In genomic region chr2:75787532-75788132, GRCh38 we compare ENCODE assay signal across 7 cellular contexts.
DNase-seq lines count a peak whose midpoint lies in the region; ATAC-seq and TF ChIP-seq lines count a peak whose summit lies in the region.

No MANE protein-coding gene starts in this region.

- H3K9me3 Mint-ChIP-seq in neural crest cell: no peaks in the 10 kb centered on the region

- peak; percentile 37 for TF ChIP-seq CTCF in GM12873 (IDR thresholded peaks at IDR 0.05; ENCODE audit: insufficient read depth, low read depth, low read length, missing control alignments)
- TF ChIP-seq CTCF in neural crest cell (conservative IDR thresholded peaks at IDR 0.05): peak; percentile 77

- peak; percentile 49 for DNase-seq in NCI-H774 (lab: John Stamatoyannopoulos, UW)
- peak; percentile 3 for DNase-seq in neural crest cell (ENCODE audit: low read depth, low spot score)

- peak; percentile 55 for ATAC-seq in HG02884 (IDR thresholded peaks at IDR 0.05; ENCODE audit: unreplicated experiment)
- ATAC-seq in activated CD4-positive, CD25-positive, alpha-beta regulatory T cell treated with anti-CD3 and anti-CD28 coated beads, Interleukin-2, amount 50 U/mL, for 24 hours: no peak
- no peak for ATAC-seq in HG03439 (IDR thresholded peaks at IDR 0.05; ENCODE audit: unreplicated experiment)

- peaks cover 21% of the 10 kb centered on the region for H3K4me1 Mint-ChIP-seq in neural crest cell

- H3K4me3 Mint-ChIP-seq in neural crest cell: no peak overlapping the region

- H3K27ac ChIP-seq in cingulate gyrus (ENCODE audit: low read depth, low read length): peak overlapping the region; percentile 29

- H3K27me3 Mint-ChIP-seq in neural crest cell (ENCODE audit: low read depth): no peaks in the 10 kb centered on the region

- peak overlapping the region; percentile 66 for H3K27ac Mint-ChIP-seq in neural crest cell (ENCODE audit: unreplicated experiment)

- no peaks in the 10 kb centered on the region for H3K36me3 Mint-ChIP-seq in neural crest cell (ENCODE audit: low read depth)
